In the genomic region with DNA sequence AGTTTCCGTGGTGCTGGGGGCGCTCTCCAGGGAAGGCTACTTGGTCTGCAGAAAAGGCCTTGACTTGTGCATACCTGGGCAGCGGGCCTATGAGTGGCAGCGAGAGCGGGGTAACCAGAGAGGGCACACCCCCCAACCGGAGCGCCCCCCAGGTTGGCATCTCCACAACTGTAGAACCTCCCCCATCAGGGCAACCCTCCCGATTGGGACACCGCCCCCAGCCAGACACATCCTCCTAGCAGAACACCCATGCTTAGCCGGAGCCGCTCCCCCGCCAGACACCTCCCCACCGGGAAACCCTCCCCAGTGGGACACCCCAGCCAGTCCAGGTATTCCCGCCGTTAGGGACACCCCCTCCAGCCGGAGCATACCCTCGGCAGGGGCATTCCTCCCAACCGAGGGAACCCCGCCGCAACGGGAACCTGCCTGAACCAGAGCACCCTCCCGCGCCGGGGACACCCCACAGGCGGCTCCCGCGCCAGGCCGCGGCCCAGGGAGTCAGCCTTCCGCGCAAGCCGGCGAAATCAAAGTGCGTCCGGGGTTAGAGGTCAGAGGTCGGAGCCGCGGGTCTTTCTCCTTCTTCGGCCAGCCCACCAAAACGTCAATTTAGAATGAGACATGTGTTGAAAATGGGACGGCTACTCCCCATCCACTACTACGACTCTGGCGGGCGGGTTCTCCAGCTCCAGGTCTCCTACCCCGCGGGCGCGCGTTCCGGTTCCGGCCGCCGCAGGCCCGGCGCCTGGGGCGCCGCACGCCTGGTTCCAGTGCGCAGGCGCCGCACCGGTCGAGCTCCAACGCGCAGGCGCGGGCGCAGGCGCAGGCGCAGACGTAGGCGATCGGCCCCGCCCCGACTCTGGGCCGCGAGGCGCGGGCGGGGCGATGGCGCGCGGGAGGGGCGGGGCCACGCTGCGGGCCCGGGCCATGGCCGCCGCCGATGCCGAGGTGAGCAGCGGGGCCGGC, we compare ENCODE assay signal across 8 cellular contexts. TPM values are rescaled to one million over a fixed set of nuclear protein-coding genes. Genes with fewer than 3 reads are reported as not detected.
A peak's percentile ranks its signal among the peaks of the same experiment; 100 is the strongest.
DNase-seq lines count a peak whose midpoint lies in the region; ATAC-seq and TF ChIP-seq lines count a peak whose summit lies in the region.

A gene (plus strand): TSS at position 901 of the 963 bp plus-strand sequence. CDS start 24 bp downstream, at position 925.

- POLR2A ChIA-PET in Caco-2 (lab: Charles Lee), result interaction anchor here (0.9 to 1.2 kb wide), 2 partner anchors 13 to 28 kb away, joined by 3 to 7 read pairs; a partner anchor contains a TSS

- peak; percentile 71 for ATAC-seq in GM21381 (IDR thresholded peaks at IDR 0.05; ENCODE audit: unreplicated experiment)

- H3K36me3 ChIP-seq in Caco-2 (ENCODE audit: control insufficient read depth, insufficient read depth, low read length) (peaks cover 3% of the 10 kb centered on the region), HUES6 (ENCODE audit: control insufficient read depth, insufficient read depth, low read length) (peaks cover 46% of the 10 kb centered on the region), muscle layer of colon (ENCODE audit: insufficient read depth, low read length) (peaks cover 26% of the 10 kb centered on the region)

- no peaks in the 10 kb centered on the region for H3K27me3 ChIP-seq in Caco-2 (replicated peaks; ENCODE audit: control insufficient read depth, insufficient read depth, low read length)
- no peaks in the 10 kb centered on the region for H3K27me3 ChIP-seq in HUES6 (ENCODE audit: control insufficient read depth, insufficient read depth, low read length)
- no peaks in the 10 kb centered on the region for H3K27me3 ChIP-seq in muscle layer of colon (ENCODE audit: control insufficient read depth in 1 of 2, insufficient read depth in 2 of 2, low read length in 2 of 2)

- peaks cover 18% of the 10 kb centered on the region for H3K4me1 Mint-ChIP-seq in Caco-2 (ENCODE audit: low read depth, unreplicated experiment)

- H3K27me3 Mint-ChIP-seq in Caco-2 (ENCODE audit: insufficient read depth, unreplicated experiment), result no peaks in the 10 kb centered on the region

- H3K9me3 Mint-ChIP-seq in Caco-2 (ENCODE audit: unreplicated experiment), result no peaks in the 10 kb centered on the region

- peak within 1 kb of the TSS; percentile 92 for H3K27ac Mint-ChIP-seq in Caco-2 (ENCODE audit: unreplicated experiment)

- H3K27ac ChIP-seq in HUES6 (ENCODE audit: low read depth, low read length) (peak within 1 kb of the TSS; percentile 88), muscle layer of colon (ENCODE audit: low read depth, low read length) (peak within 1 kb of the TSS; percentile 95)

- peak within 1 kb of the TSS; percentile 88 for H3K4me3 Mint-ChIP-seq in Caco-2 (ENCODE audit: unreplicated experiment)

- peaks cover 65% of the 10 kb centered on the region for H3K36me3 Mint-ChIP-seq in Caco-2 (ENCODE audit: insufficient read depth, unreplicated experiment)

- no peaks in the 10 kb centered on the region for H3K9me3 ChIP-seq in Caco-2
- no peaks in the 10 kb centered on the region for H3K9me3 ChIP-seq in HUES6 (ENCODE audit: control insufficient read depth, insufficient read depth, low read depth, low read length)
- no peaks in the 10 kb centered on the region for H3K9me3 ChIP-seq in muscle layer of colon (ENCODE audit: low read length)

- H3K9ac ChIP-seq in HUES6 (ENCODE audit: low read length) (peak within 1 kb of the TSS; percentile 98), muscle layer of colon (ENCODE audit: low read length) (peak within 1 kb of the TSS; percentile 82)

- BruUV-seq in Caco-2 (replicated peaks; lab: Mats Ljungman, UMichigan), result TSS peak; percentile 72

- H3K4me1 ChIP-seq in Caco-2, result peaks cover 6% of the 10 kb centered on the region; the same call in 1 of the 2 replicates
- peaks cover 16% of the 10 kb centered on the region for H3K4me1 ChIP-seq in HUES6 (ENCODE audit: control insufficient read depth, insufficient read depth, low read length)
- peaks cover 29% of the 10 kb centered on the region for H3K4me1 ChIP-seq in muscle layer of colon (ENCODE audit: insufficient read depth, low read length)

- intact Hi-C loops in Caco-2 (cut with micrococcal nuclease; ENCODE audit: unreplicated experiment), result no loop called here

- peak within 1 kb of the TSS; percentile 72 for H3K4me3 ChIP-seq in Caco-2 (ENCODE audit: low read depth, low read length)
- peak within 1 kb of the TSS; percentile 95 for H3K4me3 ChIP-seq in HUES6 (ENCODE audit: low read depth, low read length)
- H3K4me3 ChIP-seq in muscle layer of colon (ENCODE audit: low read depth in 1 of 2, low read length in 2 of 2), result peak within 1 kb of the TSS; percentile 76 to 88

- no peak for TF ChIP-seq CTCF in Caco-2 (IDR thresholded peaks at IDR 0.05; ENCODE audit: insufficient read depth in 1 of 2, low read depth in 1 of 2, low read length in 1 of 2, severe bottlenecking in 1 of 2, unreplicated experiment in 1 of 2)

- peak; percentile 82 to 94 for DNase-seq in Caco-2
- peak; percentile 93 for DNase-seq in OCI-M1 (lab: John Stamatoyannopoulos, UW)
- DNase-seq in activated T-cell treated with anti-CD3 and anti-CD28 coated beads for 48 hours (ENCODE audit: low read depth), result peak; percentile 94
- DNase-seq in erythroblast (lab: John Stamatoyannopoulos, UW), result peak; percentile 91 to 96
- peak; percentile 81 to 84 for DNase-seq in stimulated activated CD8-positive, alpha-beta memory T cell treated with anti-CD3 and anti-CD28 coated beads, Interleukin-7, amount 100 ng/mL, for 1 hour (ENCODE audit: low read depth in 2 of 2)

- TF ChIP-seq POLR2A in erythroblast (IDR thresholded peaks at IDR 0.05; ENCODE audit: low read length), result peak; percentile 82

- CTCF ChIA-PET in Caco-2 (lab: Charles Lee), result interaction anchor here (0.6 to 0.9 kb wide), 2 partner anchors 38 to 40 kb away, joined by 3 read pairs; no protein-coding TSS in a partner anchor

RNA-seq across cellular contexts. Expression of the gene that starts here (rescaled TPM):
- total RNA-seq in Caco-2 (2022), result 92.3 and 92.9 TPM in 2 replicates

Comparison
In these comparisons a context has a peak if more than half of its experiments do, and no peak if none do; other contexts are left out.
1. Peak in every context shown above with its lines: DNase-seq, ATAC-seq, H3K4me3 ChIP-seq and H3K27ac ChIP-seq.